21 cellular contexts compared by ENCODE assay signal in genomic region chr2:229231885-229232284, GRCh38. TPM values are rescaled to one million over a fixed set of nuclear protein-coding genes. Genes with fewer than 3 reads are reported as not detected.
DNase-seq lines count a peak whose midpoint lies in the region; ATAC-seq and TF ChIP-seq lines count a peak whose summit lies in the region.
"Had no signal": no experiment of that assay in that cellular context is flagged by ENCODE, and none has a peak within 500 bp of the region (broad histone marks: within the 10 kb centered on the region; RNA-seq: fewer than 3 reads in every experiment).

No MANE protein-coding gene starts in this region.

- TF ChIP-seq CTCF in right atrium auricular region (IDR thresholded peaks at IDR 0.05) (no peak), lower lobe of right lung (IDR thresholded peaks at IDR 0.05) (no peak), upper lobe of right lung (IDR thresholded peaks at IDR 0.05) (no peak)

- peak; percentile 32 for DNase-seq in left ventricle myocardium superior
- no peak for DNase-seq in right atrium auricular region (ENCODE audit: low spot score)
- peak; percentile 60 for DNase-seq in lower lobe of right lung
- peak; percentile 63 for DNase-seq in upper lobe of right lung
- DNase-seq: ACHN; BE2C; C1 segment of cervical spinal cord; CD4-positive, CD25-positive, alpha-beta regulatory T cell; CD8-positive, alpha-beta memory T cell; COR-L47; DMS 273 treated with DMSO at 0.1 percent for 48 hours; DMS53; DND-41; EL; HCEC 1CT had no signal

- H3K9me3 ChIP-seq in right atrium auricular region (no peaks in the 10 kb centered on the region), lower lobe of right lung (no peaks in the 10 kb centered on the region), upper lobe of right lung (no peaks in the 10 kb centered on the region)
- H3K9me3 ChIP-seq: BE2C had no signal

- H3K4me3 ChIP-seq in right atrium auricular region, result no peak overlapping the region
- no peak overlapping the region for H3K4me3 ChIP-seq in lower lobe of right lung
- no peak overlapping the region for H3K4me3 ChIP-seq in upper lobe of right lung
- H3K4me3 ChIP-seq: GM12878, GM23338 had no signal

- H3K27ac ChIP-seq in right atrium auricular region (no peak overlapping the region), lower lobe of right lung (no peak overlapping the region), upper lobe of right lung (no peak overlapping the region)

- intact Hi-C loops in left ventricle myocardium superior (cut with micrococcal nuclease), result no loop called here
- intact Hi-C loops in lower lobe of right lung (cut with DNase I), result no loop called here
- intact Hi-C loops in upper lobe of right lung (cut with DNase I), result no loop called here

- peak; percentile 59 for ATAC-seq in left ventricle myocardium superior
- ATAC-seq in lower lobe of right lung, result peak; percentile 92 to 93
- ATAC-seq in upper lobe of right lung, result peak; percentile 94
- no peak for ATAC-seq in GM21447 (IDR thresholded peaks at IDR 0.05; ENCODE audit: unreplicated experiment)
- ATAC-seq in GM21381 (IDR thresholded peaks at IDR 0.05; ENCODE audit: unreplicated experiment), result no peak
- ATAC-seq: GM12878, GM23338 had no signal

- H3K27me3 ChIP-seq in right atrium auricular region (no peaks in the 10 kb centered on the region), lower lobe of right lung (ENCODE audit: low read depth) (no peaks in the 10 kb centered on the region), upper lobe of right lung (no peaks in the 10 kb centered on the region)
- H3K27me3 ChIP-seq: BE2C had no signal

- H3K4me1 ChIP-seq in right atrium auricular region (no peaks in the 10 kb centered on the region), lower lobe of right lung (no peaks in the 10 kb centered on the region), upper lobe of right lung (peaks cover 6% of the 10 kb centered on the region)
- H3K4me1 ChIP-seq: BE2C had no signal

- H3K36me3 ChIP-seq in right atrium auricular region (no peaks in the 10 kb centered on the region), lower lobe of right lung (no peaks in the 10 kb centered on the region), upper lobe of right lung (no peaks in the 10 kb centered on the region)
- H3K36me3 ChIP-seq: BE2C had no signal

RNA-seq across cellular contexts. Expression of gene PID1, which starts 39.2 kb away (rescaled TPM):
- total RNA-seq in left ventricle myocardium superior (8.0 TPM), right atrium auricular region (10 to 100 TPM in 1 of 2 donors, 1 to 10 TPM in 1; 9.1 to 24.0 TPM), lower lobe of right lung (48.0 TPM), upper lobe of right lung (51.4 TPM)
- total RNA-seq: CD4-positive, CD25-positive, alpha-beta regulatory T cell; CD8-positive, alpha-beta memory T cell; G401; GM12878; HT-29 had no signal

Comparison
In these comparisons a context has a peak if more than half of its experiments do, and no peak if none do; other contexts are left out.
1. ATAC-seq: peak in left ventricle myocardium superior (single experiment), lower lobe of right lung (2 of 2) and upper lobe of right lung (single experiment); none in GM21447 (single experiment) and GM21381 (single experiment).